ENCODE assay signal across 18 cellular contexts in the genomic region with DNA sequence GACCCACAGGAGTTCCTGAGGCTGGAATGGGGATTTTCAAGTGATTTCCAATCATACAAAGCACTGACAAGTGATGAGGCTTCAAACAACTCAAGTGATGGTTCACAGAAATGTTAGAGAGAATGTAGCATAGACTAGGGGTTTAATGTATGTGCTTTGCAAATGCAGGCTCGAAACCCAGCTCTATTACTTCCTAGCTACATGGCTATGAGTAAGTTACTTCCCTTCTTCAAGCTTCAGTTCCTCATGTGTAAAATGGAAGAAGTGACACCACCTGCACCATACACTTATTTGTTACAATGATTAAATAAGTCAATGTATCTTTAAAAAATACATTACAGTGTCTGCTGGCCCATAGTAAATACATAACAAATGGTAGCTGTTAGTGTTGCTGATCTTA.
DNase-seq lines count a peak whose midpoint lies in the region; ATAC-seq and TF ChIP-seq lines count a peak whose summit lies in the region.
"Had no signal": no experiment of that assay in that cellular context is flagged by ENCODE, and none has a peak within 500 bp of the region (broad histone marks: within the 10 kb centered on the region; RNA-seq: fewer than 3 reads in every experiment).

No MANE protein-coding gene starts in this region.

- TF ChIP-seq CTCF in foreskin keratinocyte (conservative IDR thresholded peaks at IDR 0.05) = no peak

- no peak overlapping the region for H4K5ac ChIP-seq in mesendoderm (ENCODE audit: low read length)

- no peak overlapping the region for H3K9ac ChIP-seq in mesendoderm (ENCODE audit: low read length)
- H3K9ac ChIP-seq: SK-N-SH had no signal

- no peaks in the 10 kb centered on the region for H3K79me1 ChIP-seq in mesendoderm (ENCODE audit: low read length)

- H3K18ac ChIP-seq in mesendoderm (ENCODE audit: low read length) = peak overlapping the region; percentile 94

- peak overlapping the region; percentile 6 for H2BK5ac ChIP-seq in mesendoderm (ENCODE audit: low read length)

- H2BK120ac ChIP-seq in mesendoderm (ENCODE audit: low read depth, low read length) = peak overlapping the region; percentile 95

- H3K23ac ChIP-seq in mesendoderm (ENCODE audit: low read length) = no peak overlapping the region

- no peak overlapping the region for H4K8ac ChIP-seq in mesendoderm (ENCODE audit: low read depth, low read length)

- no peaks in the 10 kb centered on the region for H3K36me3 ChIP-seq in mesendoderm (ENCODE audit: control insufficient read depth, insufficient read depth, low read length)
- H3K36me3 ChIP-seq: upper lobe of left lung had no signal

- no CpG with 5 or more reads among the region's 1 CpG for WGBS in mesendoderm (ENCODE audit: extremely low coverage, insufficient coverage, low lambda C conversion rate)

- H3K4me2 ChIP-seq in mesendoderm (ENCODE audit: low read length) = no peak overlapping the region

- peak overlapping the region; percentile 40 for H3K56ac ChIP-seq in mesendoderm (ENCODE audit: low read length)

- H3K27ac ChIP-seq in mesendoderm (ENCODE audit: low read depth, low read length) = peak overlapping the region; percentile 75
- H3K27ac ChIP-seq in foreskin keratinocyte = no peak overlapping the region
- H3K27ac ChIP-seq: upper lobe of left lung, VCaP had no signal

- peak overlapping the region; percentile 1 for H2AK5ac ChIP-seq in mesendoderm (ENCODE audit: low read length)

- H3K4me3 ChIP-seq in mesendoderm (ENCODE audit: low read length) = no peak overlapping the region
- H3K4me3 ChIP-seq: upper lobe of left lung had no signal

- H3K4me1 ChIP-seq in mesendoderm (ENCODE audit: control insufficient read depth, low read depth, low read length) = peaks cover 16% of the 10 kb centered on the region
- H3K4me1 ChIP-seq in foreskin keratinocyte = peaks cover 46% of the 10 kb centered on the region

- H2BK15ac ChIP-seq in mesendoderm (replicated peaks; ENCODE audit: low read depth) = no peak overlapping the region

- H3K79me2 ChIP-seq in mesendoderm (ENCODE audit: control insufficient read depth, insufficient read depth, low read length) = no peaks in the 10 kb centered on the region

- peak; percentile 40 for ATAC-seq in GM18498 (IDR thresholded peaks at IDR 0.05; ENCODE audit: unreplicated experiment)
- ATAC-seq in HG02678 (IDR thresholded peaks at IDR 0.05; ENCODE audit: unreplicated experiment) = peak; percentile 63
- ATAC-seq in foreskin keratinocyte = no peak

- H3K4ac ChIP-seq in mesendoderm (ENCODE audit: low read depth, low read length) = peak overlapping the region; percentile 76

- DNase-seq in NOMO-1 (lab: John Stamatoyannopoulos, UW; ENCODE audit: unreplicated experiment in 2 of 2) = peak; percentile 33 to 85
- no peak for DNase-seq in mesendoderm
- DNase-seq in NCI-H1694 treated with DMSO at 0.1 percent for 48 hours (lab: John Stamatoyannopoulos, UW) = no peak
- DNase-seq in foreskin keratinocyte = no peak
- DNase-seq in stimulated activated CD4-positive, alpha-beta T cell treated with anti-CD3 and anti-CD28 coated beads, Interleukin-12 subunit alpha, Interleukin-12 subunit beta, amount 100 ng/mL, for 4 hours = no peak
- DNase-seq in LoVo (ENCODE audit: low spot score) = no peak
- DNase-seq: activated gamma-delta T cell treated with Interleukin-2 at 50 U/mL for 16 hours; aorta; cortex of kidney; glutamatergic neuron; midbrain; NCI-H1048; SK-N-SH; stimulated activated CD4-positive, alpha-beta T cell treated with anti-CD3 and anti-CD28 coated beads, Interleukin-4, amount 100 ng/mL, for 4 hours; upper lobe of left lung had no signal

- H3K27me3 ChIP-seq in mesendoderm (ENCODE audit: insufficient read depth, low read length, poor library complexity) (no peaks in the 10 kb centered on the region), foreskin keratinocyte (no peaks in the 10 kb centered on the region)
- H3K27me3 ChIP-seq: upper lobe of left lung had no signal

Comparison
In these comparisons a context has a peak if more than half of its experiments do, and no peak if none do; other contexts are left out.
1. DNase-seq: peak in NOMO-1 (2 of 2); none in mesendoderm (single experiment), NCI-H1694 treated with DMSO at 0.1 percent for 48 hours (single experiment), foreskin keratinocyte (0 of 2), stimulated activated CD4-positive, alpha-beta T cell treated with anti-CD3 and anti-CD28 coated beads, Interleukin-12 subunit alpha, Interleukin-12 subunit beta, amount 100 ng/mL, for 4 hours (single experiment) and LoVo (single experiment).